In the genomic region with DNA sequence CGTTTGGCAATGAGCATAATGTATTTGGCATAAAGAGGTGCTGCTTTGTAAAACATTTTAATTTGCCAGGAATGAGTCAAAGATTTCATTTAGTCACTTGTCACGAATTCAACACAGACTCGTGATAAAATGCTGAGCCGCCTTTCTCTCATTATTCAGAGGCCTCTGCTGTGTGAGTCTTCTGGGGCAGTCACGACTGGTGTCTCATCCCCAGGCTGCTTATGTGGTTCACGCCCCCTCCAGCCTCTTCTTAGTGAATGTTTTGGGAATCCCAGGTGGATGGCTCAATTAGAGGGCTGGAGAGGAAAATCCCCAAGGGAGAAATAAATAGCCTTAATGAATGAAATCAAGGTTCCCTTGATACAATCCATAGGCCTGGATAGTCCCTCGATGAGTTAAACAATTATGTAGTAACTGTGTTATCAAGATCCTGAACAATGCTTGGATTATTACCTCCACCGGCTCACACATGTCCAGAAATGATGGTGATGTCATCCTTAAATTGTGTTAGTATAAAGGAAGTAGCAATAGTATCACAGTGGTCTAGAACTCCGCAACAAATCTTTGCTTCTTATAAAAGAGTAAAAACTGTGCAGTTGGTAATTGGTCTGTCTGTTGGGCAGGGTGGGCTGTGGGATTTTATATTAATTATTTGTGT, we compare ENCODE assay signal across 25 cellular contexts.
"Had no signal": no experiment of that assay in that cellular context is flagged by ENCODE, and none has a peak within 500 bp of the region (broad histone marks: within the 10 kb centered on the region; RNA-seq: fewer than 3 reads in every experiment).

No MANE protein-coding gene starts in this region.

- H3K27ac ChIP-seq: breast epithelium, SK-N-MC, VCaP had no signal

- H3K4me1 ChIP-seq: breast epithelium had no signal

- H3K36me3 ChIP-seq: breast epithelium had no signal

- ATAC-seq: activated T-cell treated with anti-CD3 and anti-CD28 coated beads, Interleukin-2, amount 50 U/mL, for 4 hours; activated T-helper 17 cell treated with anti-CD3 and anti-CD28 coated beads, Interleukin-2, amount 50 U/mL, for 72 hours; K562; Panc1; Right ventricle myocardium inferior had no signal

- H3K27me3 ChIP-seq: breast epithelium had no signal

- H3K9me3 ChIP-seq: breast epithelium had no signal

- DNase-seq: activated CD4-positive, alpha-beta memory T cell treated with anti-CD3 and anti-CD28 coated beads for 36 hours; activated CD4-positive, alpha-beta T cell treated with anti-CD3 and anti-CD28 coated beads, Interleukin-2, amount 10 ng/mL, durations not matched to agents 7 days and 5 days; activated CD4-positive, CD25-positive, alpha-beta regulatory T cell; activated CD8-positive, alpha-beta memory T cell treated with anti-CD3 and anti-CD28 coated beads for 24 hours; activated gamma-delta T cell; activated naive CD4-positive, alpha-beta T cell treated with anti-CD3 and anti-CD28 coated beads for 36 hours; activated T-cell treated with anti-CD3 and anti-CD28 coated beads, Interleukin-2, amount 50 U/mL, for 4 hours; Karpas-422; MM.1S; NCI-H146; NCI-H187 treated with DMSO at 0.1 percent for 48 hours; NCI-H2081 treated with DMSO at 0.1 percent for 48 hours; NCI-H510A treated with DMSO at 0.1 percent for 48 hours; NCI-H774; NK-92 treated with Interleukin-12 subunit alpha and Interleukin-12 subunit beta, amount 100 ng/mL, for 24 hours; OCI-M1; RPMI8226; T-helper 1 cell had no signal

- H3K4me3 ChIP-seq: breast epithelium, K562, SK-N-MC had no signal
